ENCODE assay signal across 1 cellular context in the genomic region with DNA sequence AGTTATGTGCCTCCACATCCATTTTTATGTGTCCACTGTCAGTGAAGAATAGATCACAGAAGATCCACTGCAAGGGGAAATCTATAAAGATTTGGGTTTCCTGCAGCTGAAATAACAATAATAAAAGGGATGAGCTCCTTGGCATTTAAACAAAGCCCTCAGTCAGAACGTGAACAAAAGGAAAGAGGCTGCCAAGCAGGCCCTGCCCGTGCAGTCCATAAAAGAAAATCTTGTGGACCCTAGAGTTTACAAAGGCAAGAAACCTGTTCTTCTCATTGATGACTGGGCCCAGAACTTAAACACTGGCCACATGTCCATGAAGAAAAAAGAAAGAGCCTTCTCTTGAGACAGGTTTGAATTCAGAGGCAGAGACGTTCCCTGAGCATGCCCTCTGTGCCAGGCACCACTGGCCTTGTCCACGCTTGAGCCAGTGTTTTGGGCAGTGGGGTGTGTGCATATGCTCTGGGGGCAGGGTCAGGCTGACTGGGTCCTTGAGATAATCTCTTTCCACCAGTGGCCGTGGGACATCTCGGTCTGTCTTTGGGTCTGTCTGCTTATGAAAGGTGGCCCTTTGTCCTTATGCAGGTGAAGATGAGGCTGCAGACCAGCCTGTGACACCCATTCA.
TF ChIP-seq lines count a peak whose summit lies in the region.

No MANE protein-coding gene starts in this region.

TF ChIP-seq in IMR-90, 13 proteins besides CTCF, POLR2A, EP300 and RAD21 (continued from another document):
- TF ChIP-seq, protein P1, sequence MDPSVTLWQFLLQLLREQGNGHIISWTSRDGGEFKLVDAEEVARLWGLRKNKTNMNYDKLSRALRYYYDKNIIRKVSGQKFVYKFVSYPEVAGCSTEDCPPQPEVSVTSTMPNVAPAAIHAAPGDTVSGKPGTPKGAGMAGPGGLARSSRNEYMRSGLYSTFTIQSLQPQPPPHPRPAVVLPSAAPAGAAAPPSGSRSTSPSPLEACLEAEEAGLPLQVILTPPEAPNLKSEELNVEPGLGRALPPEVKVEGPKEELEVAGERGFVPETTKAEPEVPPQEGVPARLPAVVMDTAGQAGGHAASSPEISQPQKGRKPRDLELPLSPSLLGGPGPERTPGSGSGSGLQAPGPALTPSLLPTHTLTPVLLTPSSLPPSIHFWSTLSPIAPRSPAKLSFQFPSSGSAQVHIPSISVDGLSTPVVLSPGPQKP (IDR thresholded peaks at IDR 0.05; ENCODE audit: borderline replicate concordance, low read depth, low read length): no peak
- TF ChIP-seq SMC3 (IDR thresholded peaks at IDR 0.05; ENCODE audit: low read depth, low read length) (no peak), RCOR1 (IDR thresholded peaks at IDR 0.05; ENCODE audit: insufficient replicate concordance, low read length) (no peak)
